In the genomic region with DNA sequence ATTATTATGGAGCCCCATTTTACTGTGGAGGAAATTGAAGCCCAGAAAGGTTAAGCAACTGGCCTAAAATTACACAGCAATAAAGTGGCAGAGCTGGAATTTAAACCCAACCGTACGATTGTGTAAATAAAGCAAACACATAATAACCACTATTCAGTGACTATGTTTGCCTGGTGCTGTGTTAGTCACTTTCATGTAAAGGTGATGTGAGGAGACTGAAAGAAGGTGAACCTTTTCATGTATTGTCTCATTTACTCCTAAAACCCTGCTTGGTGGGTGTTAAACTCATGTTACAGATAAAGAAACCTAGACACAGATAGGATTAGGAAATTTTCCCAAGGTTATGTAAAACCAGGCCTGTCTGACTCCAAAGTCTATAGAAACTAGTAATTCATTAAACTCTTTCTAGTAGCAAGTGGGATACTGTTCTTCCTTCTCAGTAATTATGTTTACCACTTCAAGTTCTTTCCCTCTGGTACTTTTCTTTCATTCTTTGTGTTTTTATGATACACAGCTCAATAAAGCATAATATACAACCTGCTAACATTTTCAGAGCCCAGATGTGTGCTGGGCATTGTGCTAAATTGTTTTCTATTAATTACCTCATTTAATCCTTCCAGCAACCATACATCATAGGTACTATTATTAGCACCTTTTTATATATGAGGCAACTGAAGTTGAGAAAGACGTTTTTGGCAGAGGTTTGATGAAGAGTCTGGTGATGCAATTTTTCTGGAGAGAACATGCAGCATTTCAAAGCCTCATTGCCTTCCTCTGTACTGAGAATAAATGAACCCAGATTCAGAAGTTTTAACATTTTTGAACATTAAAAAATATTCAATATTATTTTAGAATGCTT, we compare ENCODE assay signal across 8 cellular contexts.
DNase-seq lines count a peak whose midpoint lies in the region; ATAC-seq and TF ChIP-seq lines count a peak whose summit lies in the region.

No MANE protein-coding gene starts in this region.

- H3K27me3 ChIP-seq in breast epithelium = no peaks in the 10 kb centered on the region

- no peaks in the 10 kb centered on the region for H3K9me3 Mint-ChIP-seq in natural killer cell

- peak overlapping the region; percentile 76 to 91 for H3K27ac Mint-ChIP-seq in natural killer cell

- DNase-seq in breast epithelium (ENCODE audit: low spot score in 2 of 2) = no peak
- DNase-seq in natural killer cell = no peak
- DNase-seq in stimulated activated CD4-positive, alpha-beta T cell treated with anti-CD3 and anti-CD28 coated beads, Interleukin-2, amount 100 ng/mL, for 48 hours = no peak
- DNase-seq in HuH-7.5 (ENCODE audit: low spot score) = no peak
- no peak for DNase-seq in GOT3 (lab: John Stamatoyannopoulos, UW)
- DNase-seq in activated CD4-positive, CD25-positive, alpha-beta regulatory T cell treated with anti-CD3 and anti-CD28 coated beads, Interleukin-2, amount 50 U/mL, for 72 hours = no peak

- intact Hi-C loops in breast epithelium (cut with DNase I; ENCODE audit: low total_unique reads) (no loop called here), natural killer cell (cut with micrococcal nuclease) (loop anchor here (2.0 kb wide), 1 partner anchor 202 kb away; the partner anchor contains the start of gene SPRY1)

- no peak for TF ChIP-seq CTCF in breast epithelium (IDR thresholded peaks at IDR 0.05)
- TF ChIP-seq CTCF in natural killer cell (IDR thresholded peaks at IDR 0.05) = no peak

- H3K27me3 Mint-ChIP-seq in natural killer cell (ENCODE audit: low read depth in 2 of 2) = peaks cover 0 to 3% of the 10 kb centered on the region in 2 donors

- peak overlapping the region; percentile 81 for H3K27ac ChIP-seq in breast epithelium

- peak; percentile 0 for ATAC-seq in GM19397 (IDR thresholded peaks at IDR 0.05; ENCODE audit: unreplicated experiment)
- ATAC-seq in HG03378 (IDR thresholded peaks at IDR 0.05; ENCODE audit: unreplicated experiment) = peak; percentile 4
- ATAC-seq in natural killer cell = peak; percentile 8 to 39 (median 19)

- TF ChIP-seq POLR2A in breast epithelium (IDR thresholded peaks at IDR 0.05) = no peak

- H3K4me3 Mint-ChIP-seq in natural killer cell = peak overlapping the region; percentile 18

- H3K4me1 ChIP-seq in breast epithelium = peaks cover 0 to 6% of the 10 kb centered on the region in 2 donors

- no peaks in the 10 kb centered on the region for H3K36me3 ChIP-seq in breast epithelium

- peaks cover 33 to 34% of the 10 kb centered on the region in 2 donors for H3K4me1 Mint-ChIP-seq in natural killer cell

- no peaks in the 10 kb centered on the region for H3K9me3 ChIP-seq in breast epithelium

- H3K4me3 ChIP-seq in breast epithelium = no peak overlapping the region

- no peaks in the 10 kb centered on the region for H3K36me3 Mint-ChIP-seq in natural killer cell
